ENCODE assay signal across 24 cellular contexts in genomic region chr3:184982058-184982457, GRCh38.
DNase-seq lines count a peak whose midpoint lies in the region; ATAC-seq and TF ChIP-seq lines count a peak whose summit lies in the region.
"Had no signal": no experiment of that assay in that cellular context is flagged by ENCODE, and none has a peak within 500 bp of the region (broad histone marks: within the 10 kb centered on the region; RNA-seq: fewer than 3 reads in every experiment).

No MANE protein-coding gene starts in this region.

- no peak for TF ChIP-seq POLR2A in esophagus muscularis mucosa (IDR thresholded peaks at IDR 0.05; ENCODE audit: low read depth)

- H3K4me2 ChIP-seq in BLaER1 (peak overlapping the region; percentile 38), Loucy (ENCODE audit: low read depth, low read length, poor library complexity, severe bottlenecking) (peak overlapping the region; percentile 62), smooth muscle cell (no peak overlapping the region)

- no peaks in the 10 kb centered on the region for H3K4me1 Mint-ChIP-seq in activated T-helper 1 cell treated with anti-CD3 and anti-CD28 coated beads, Interleukin-12 subunit alpha, Interleukin-12 subunit beta, Interleukin-2, Interleukin-4 antibody, amounts not matched to agents 30 ng/mL and 10 ng/mL and 1 ng/mL, durations not matched to agents 14 hours and 24 hours and 36 hours (ENCODE audit: low read depth)

- WGBS in esophagus muscularis mucosa = 76% methylated on average over 2 of the region's 2 CpGs
- WGBS in smooth muscle cell (ENCODE audit: low lambda C conversion rate) = 76% methylated on average over 2 of the region's 2 CpGs

- intact Hi-C loops in mucosa of descending colon (cut with DNase I, micrococcal nuclease) (no loop called here), esophagus muscularis mucosa (cut with DNase I) (no loop called here)
- intact Hi-C loops in activated T-helper 1 cell treated with anti-CD3 and anti-CD28 coated beads, Interleukin-12 subunit alpha, Interleukin-12 subunit beta, Interleukin-2, Interleukin-4 antibody, amounts not matched to agents 30 ng/mL and 10 ng/mL and 1 ng/mL, durations not matched to agents 14 hours and 24 hours and 36 hours (cut with micrococcal nuclease) = no loop called here

- H3K27ac ChIP-seq in BLaER1 (no peak overlapping the region), VCaP (peak overlapping the region; percentile 31), esophagus muscularis mucosa (replicated peaks in 1 of 4) (no peak overlapping the region), smooth muscle cell (ENCODE audit: low read depth) (no peak overlapping the region)
- H3K27ac ChIP-seq: GM23248 had no signal

- H3K9me3 ChIP-seq in BLaER1 (no peaks in the 10 kb centered on the region), Loucy (ENCODE audit: insufficient read depth, low read depth, low read length) (peaks cover 12% of the 10 kb centered on the region; the same call in 1 of the 2 replicates), mucosa of descending colon (no peaks in the 10 kb centered on the region), esophagus muscularis mucosa (no peaks in the 10 kb centered on the region), smooth muscle cell (replicated peaks; ENCODE audit: low read depth) (no peaks in the 10 kb centered on the region)

- no peaks in the 10 kb centered on the region for H3K27me3 ChIP-seq in BLaER1
- H3K27me3 ChIP-seq in Loucy (ENCODE audit: insufficient read depth, low read length, poor library complexity, severe bottlenecking) = no peaks in the 10 kb centered on the region
- H3K27me3 ChIP-seq in esophagus muscularis mucosa = no peaks in the 10 kb centered on the region
- H3K27me3 ChIP-seq in smooth muscle cell (ENCODE audit: low read depth) = no peaks in the 10 kb centered on the region

- H3K4me1 ChIP-seq in BLaER1 = peaks cover 8% of the 10 kb centered on the region
- H3K4me1 ChIP-seq in Loucy (ENCODE audit: insufficient read depth, low read length, poor library complexity, severe bottlenecking) = peaks cover 38% of the 10 kb centered on the region
- H3K4me1 ChIP-seq in mucosa of descending colon (ENCODE audit: low read depth) = peaks cover 4% of the 10 kb centered on the region
- H3K4me1 ChIP-seq in esophagus muscularis mucosa = no peaks in the 10 kb centered on the region
- no peaks in the 10 kb centered on the region for H3K4me1 ChIP-seq in smooth muscle cell (ENCODE audit: low read depth)

- no peaks in the 10 kb centered on the region for H3K9me2 ChIP-seq in Loucy (replicated peaks; ENCODE audit: low read depth, low read length)

- H3K4me3 ChIP-seq in BLaER1 = no peak overlapping the region
- peak overlapping the region; percentile 53 for H3K4me3 ChIP-seq in Loucy (ENCODE audit: low read length, poor library complexity, severe bottlenecking)
- H3K4me3 ChIP-seq in mucosa of descending colon = no peak overlapping the region
- no peak overlapping the region for H3K4me3 ChIP-seq in esophagus muscularis mucosa
- no peak overlapping the region for H3K4me3 ChIP-seq in smooth muscle cell
- H3K4me3 ChIP-seq: GM23248 had no signal

- no peaks in the 10 kb centered on the region for H3K9me3 Mint-ChIP-seq in activated T-helper 1 cell treated with anti-CD3 and anti-CD28 coated beads, Interleukin-12 subunit alpha, Interleukin-12 subunit beta, Interleukin-2, Interleukin-4 antibody, amounts not matched to agents 30 ng/mL and 10 ng/mL and 1 ng/mL, durations not matched to agents 14 hours and 24 hours and 36 hours
- H3K9me3 Mint-ChIP-seq: CD4-positive, alpha-beta T cell; HFFc6 had no signal

- peak; percentile 55 for ATAC-seq in mucosa of descending colon
- ATAC-seq: SK-N-SH treated with all-trans-retinoic acid at 6 μM for 48 hours had no signal

- H4K20me1 ChIP-seq in BLaER1 (no peaks in the 10 kb centered on the region), Loucy (ENCODE audit: insufficient read depth, low read length, poor library complexity, severe bottlenecking) (no peaks in the 10 kb centered on the region), smooth muscle cell (ENCODE audit: low read depth) (no peaks in the 10 kb centered on the region)

- no peak overlapping the region for H3K4me3 Mint-ChIP-seq in activated T-helper 1 cell treated with anti-CD3 and anti-CD28 coated beads, Interleukin-12 subunit alpha, Interleukin-12 subunit beta, Interleukin-2, Interleukin-4 antibody, amounts not matched to agents 30 ng/mL and 10 ng/mL and 1 ng/mL, durations not matched to agents 14 hours and 24 hours and 36 hours
- H3K4me3 Mint-ChIP-seq: CD4-positive, alpha-beta T cell; HFFc6; IgD-negative memory B cell had no signal

- no peak overlapping the region for H3K27ac Mint-ChIP-seq in activated T-helper 1 cell treated with anti-CD3 and anti-CD28 coated beads, Interleukin-12 subunit alpha, Interleukin-12 subunit beta, Interleukin-2, Interleukin-4 antibody, amounts not matched to agents 30 ng/mL and 10 ng/mL and 1 ng/mL, durations not matched to agents 14 hours and 24 hours and 36 hours
- H3K27ac Mint-ChIP-seq: CD4-positive, alpha-beta T cell; HFFc6; IgD-negative memory B cell had no signal

- peaks cover 13% of the 10 kb centered on the region for H3F3A ChIP-seq in Loucy (ENCODE audit: low read depth)
- H3F3A ChIP-seq in smooth muscle cell (ENCODE audit: low read depth) = no peaks in the 10 kb centered on the region

- H3K36me3 Mint-ChIP-seq in activated T-helper 1 cell treated with anti-CD3 and anti-CD28 coated beads, Interleukin-12 subunit alpha, Interleukin-12 subunit beta, Interleukin-2, Interleukin-4 antibody, amounts not matched to agents 30 ng/mL and 10 ng/mL and 1 ng/mL, durations not matched to agents 14 hours and 24 hours and 36 hours (ENCODE audit: low read depth) = peaks cover 8% of the 10 kb centered on the region

- no peaks in the 10 kb centered on the region for H3K79me2 ChIP-seq in Loucy (ENCODE audit: insufficient read depth, low read length)
- H3K79me2 ChIP-seq in smooth muscle cell (ENCODE audit: low read depth) = no peaks in the 10 kb centered on the region

- H3K9ac ChIP-seq in BLaER1 = no peak overlapping the region
- H3K9ac ChIP-seq in Loucy (ENCODE audit: low read depth, low read length, poor library complexity, severe bottlenecking) = peak overlapping the region; percentile 41
- H3K9ac ChIP-seq in smooth muscle cell (ENCODE audit: low read depth) = no peak overlapping the region
- H3K9ac ChIP-seq: GM23248 had no signal

- H3K36me3 ChIP-seq in BLaER1 (peaks cover 24% of the 10 kb centered on the region), Loucy (ENCODE audit: insufficient read depth, low read length) (peaks cover 9% of the 10 kb centered on the region; the same call in 1 of the 2 replicates), mucosa of descending colon (ENCODE audit: low read depth) (no peaks in the 10 kb centered on the region), esophagus muscularis mucosa (peaks cover 0 to 31% (median 14%) of the 10 kb centered on the region in 4 donors), smooth muscle cell (ENCODE audit: low read depth) (peaks cover 1% of the 10 kb centered on the region)

- DNase-seq in mucosa of descending colon (no peak), germinal center (ENCODE audit: low spot score) (no peak), esophagus muscularis mucosa (ENCODE audit: extremely low spot score) (no peak), smooth muscle cell (lab: John Stamatoyannopoulos, UW; ENCODE audit: unreplicated experiment) (no peak)
- DNase-seq in activated T-helper 1 cell treated with anti-CD3 and anti-CD28 coated beads, Interleukin-12 subunit alpha, Interleukin-12 subunit beta, Interleukin-2, Interleukin-4 antibody, amounts not matched to agents 30 ng/mL and 10 ng/mL and 1 ng/mL, durations not matched to agents 14 hours and 24 hours and 36 hours (ENCODE audit: low spot score) = no peak
- DNase-seq: 8988T; CD4-positive, alpha-beta T cell; COR-L47; DMS53; GM23248; H7; HFFc6; NCI-H1105; NCI-H1436 treated with DMSO at 0.1 percent for 48 hours; NCI-H187 treated with DMSO at 0.1 percent for 48 hours; NCI-H2171 treated with DMSO at 0.1 percent for 48 hours; NCI-H345; NCI-H524; NCI-H774 had no signal

- no peak overlapping the region for H2AFZ ChIP-seq in Loucy (ENCODE audit: low read length)
- H2AFZ ChIP-seq in smooth muscle cell (ENCODE audit: low read depth) = no peak overlapping the region
- H2AFZ ChIP-seq: GM23248 had no signal

- H3K27me3 Mint-ChIP-seq in activated T-helper 1 cell treated with anti-CD3 and anti-CD28 coated beads, Interleukin-12 subunit alpha, Interleukin-12 subunit beta, Interleukin-2, Interleukin-4 antibody, amounts not matched to agents 30 ng/mL and 10 ng/mL and 1 ng/mL, durations not matched to agents 14 hours and 24 hours and 36 hours (ENCODE audit: insufficient read depth) = no peaks in the 10 kb centered on the region
- H3K27me3 Mint-ChIP-seq: CD4-positive, alpha-beta T cell; IgD-negative memory B cell had no signal

- no peak for TF ChIP-seq EP300 in esophagus muscularis mucosa (IDR thresholded peaks at IDR 0.05)

- TF ChIP-seq CTCF in Loucy (conservative IDR thresholded peaks at IDR 0.05; ENCODE audit: low read length) (no peak), VCaP (conservative IDR thresholded peaks at IDR 0.05) (no peak), mucosa of descending colon (IDR thresholded peaks at IDR 0.05) (no peak), esophagus muscularis mucosa (IDR thresholded peaks at IDR 0.05) (no peak), smooth muscle cell (IDR thresholded peaks at IDR 0.05; ENCODE audit: borderline replicate concordance, insufficient read depth, poor library complexity, severe bottlenecking) (no peak)
